1 cellular context compared by ENCODE assay signal in genomic region chr1:211258756-211259595, GRCh38.
A peak's percentile ranks its signal among the peaks of the same experiment; 100 is the strongest.
TF ChIP-seq lines count a peak whose summit lies in the region.

TSS of gene RCOR3 (plus strand) at chr1:211259366. CDS start at chr1:211259561, 195 bp downstream.

TF ChIP-seq in HepG2, 621 proteins besides CTCF, POLR2A, EP300 and RAD21 (continued from another document and continues in another):
- TF ChIP-seq MXD4 (CRISPR knock-in tag; IDR thresholded peaks at IDR 0.05): no peak; the same call in 1 of the 2 replicates
- TF ChIP-seq ZNF564 (CRISPR knock-in tag; IDR thresholded peaks at IDR 0.05): peak; percentile 87
- TF ChIP-seq ZMYM3 (CRISPR knock-in tag; IDR thresholded peaks at IDR 0.05): no peak
- no peak; the same call in 1 of the 2 replicates for TF ChIP-seq ZNF878 (CRISPR knock-in tag; IDR thresholded peaks at IDR 0.05)
- TF ChIP-seq ZNF260 (CRISPR knock-in tag; IDR thresholded peaks at IDR 0.05; ENCODE audit: borderline replicate concordance, low read depth): no peak
- TF ChIP-seq ZNF720 (CRISPR knock-in tag; IDR thresholded peaks at IDR 0.05): no peak
- TF ChIP-seq ZKSCAN5 (CRISPR knock-in tag; IDR thresholded peaks at IDR 0.05): no peak
- TF ChIP-seq TEF (CRISPR knock-in tag; IDR thresholded peaks at IDR 0.05): no peak
- no peak for TF ChIP-seq ZNF562 (CRISPR knock-in tag; IDR thresholded peaks at IDR 0.05; ENCODE audit: borderline replicate concordance)
- TF ChIP-seq ZNF891 (CRISPR knock-in tag; IDR thresholded peaks at IDR 0.05): 0 out of 2 replicates have a peak, but pooled peaks have one; percentile 55
- peak; percentile 75; the same call in 1 of the 2 replicates for TF ChIP-seq BORCS8-MEF2B (CRISPR knock-in tag; IDR thresholded peaks at IDR 0.05)
- TF ChIP-seq FOXA3 (CRISPR knock-in tag; IDR thresholded peaks at IDR 0.05): peak; percentile 54; the same call in 1 of the 2 replicates
- TF ChIP-seq SATB2 (CRISPR knock-in tag; IDR thresholded peaks at IDR 0.05): no peak
- no peak for TF ChIP-seq HNRNPH1 (optimal IDR thresholded peaks at IDR 0.05; ENCODE audit: low read depth, low read length)
- no peak for TF ChIP-seq ZNF138 (CRISPR knock-in tag; IDR thresholded peaks at IDR 0.05; ENCODE audit: low read depth)
- peak; percentile 49 for TF ChIP-seq SOX5 (CRISPR knock-in tag; IDR thresholded peaks at IDR 0.05; ENCODE audit: borderline replicate concordance)
- TF ChIP-seq RXRB (CRISPR knock-in tag; IDR thresholded peaks at IDR 0.05; ENCODE audit: borderline replicate concordance): peak; percentile 71
- TF ChIP-seq POLR2AphosphoS5 (IDR thresholded peaks at IDR 0.05; ENCODE audit: low read depth, low read length): peak; percentile 64
- peak; percentile 60 for TF ChIP-seq WIZ (CRISPR knock-in tag; IDR thresholded peaks at IDR 0.05)
- peak; percentile 69; the same call in 1 of the 2 replicates for TF ChIP-seq HOXD1 (CRISPR knock-in tag; IDR thresholded peaks at IDR 0.05)
- TF ChIP-seq NR1H2 (CRISPR knock-in tag; IDR thresholded peaks at IDR 0.05; ENCODE audit: borderline replicate concordance, low read depth): no peak
- TF ChIP-seq ZBTB46 (CRISPR knock-in tag; IDR thresholded peaks at IDR 0.05; ENCODE audit: borderline replicate concordance): 0 out of 2 replicates have a peak, but pooled peaks have one; percentile 67
- TF ChIP-seq CHCHD3 (CRISPR knock-in tag; IDR thresholded peaks at IDR 0.05): no peak; the same call in 1 of the 2 replicates
- TF ChIP-seq RCOR2 (CRISPR knock-in tag; IDR thresholded peaks at IDR 0.05): no peak; the same call in 1 of the 2 replicates
- peak; percentile 97; the same call in 1 of the 2 replicates for TF ChIP-seq MTA1 (CRISPR knock-in tag; IDR thresholded peaks at IDR 0.05; ENCODE audit: borderline replicate concordance)
- peak; percentile 90; the same call in 1 of the 2 replicates for TF ChIP-seq ZMAT3 (CRISPR knock-in tag; conservative IDR thresholded peaks at IDR 0.05)
- TF ChIP-seq NR0B2 (CRISPR knock-in tag; IDR thresholded peaks at IDR 0.05): peak; percentile 84
- TF ChIP-seq MAX (IDR thresholded peaks at IDR 0.05): peak; percentile 93
- 0 out of 2 replicates have a peak, but pooled peaks have one; percentile 83 for TF ChIP-seq ZNF850 (CRISPR knock-in tag; conservative IDR thresholded peaks at IDR 0.05)
- no peak for TF ChIP-seq SCMH1 (CRISPR knock-in tag; IDR thresholded peaks at IDR 0.05; ENCODE audit: borderline replicate concordance)
- 0 out of 2 replicates have a peak, but pooled peaks have one; percentile 54 for TF ChIP-seq SMYD3 (CRISPR knock-in tag; IDR thresholded peaks at IDR 0.05)
- TF ChIP-seq NFE2L1 (CRISPR knock-in tag; IDR thresholded peaks at IDR 0.05; ENCODE audit: borderline replicate concordance): no peak
- TF ChIP-seq TAF1 (CRISPR knock-in tag; IDR thresholded peaks at IDR 0.05): peak; percentile 83
- 0 out of 2 replicates have a peak, but pooled peaks have one; percentile 67 for TF ChIP-seq ZNF230 (CRISPR knock-in tag; IDR thresholded peaks at IDR 0.05)
- peak; percentile 63 for TF ChIP-seq ZNF362 (CRISPR knock-in tag; IDR thresholded peaks at IDR 0.05; ENCODE audit: borderline replicate concordance)
- TF ChIP-seq ZNF280B (CRISPR knock-in tag; IDR thresholded peaks at IDR 0.05; ENCODE audit: borderline replicate concordance): no peak; the same call in 1 of the 2 replicates
- TF ChIP-seq ZNF124 (CRISPR knock-in tag; IDR thresholded peaks at IDR 0.05): no peak
- TF ChIP-seq MEF2D (CRISPR knock-in tag; IDR thresholded peaks at IDR 0.05): no peak
- TF ChIP-seq ZNF737 (CRISPR knock-in tag; IDR thresholded peaks at IDR 0.05; ENCODE audit: borderline replicate concordance): no peak
- no peak; the same call in 1 of the 2 replicates for TF ChIP-seq ZNF431 (CRISPR knock-in tag; IDR thresholded peaks at IDR 0.05; ENCODE audit: borderline replicate concordance, low read depth)
- peak; percentile 80; the same call in 1 of the 2 replicates for TF ChIP-seq ZNF501 (CRISPR knock-in tag; IDR thresholded peaks at IDR 0.05)
- TF ChIP-seq FOXK1 (CRISPR knock-in tag; IDR thresholded peaks at IDR 0.05; ENCODE audit: borderline replicate concordance, low read depth): no peak; the same call in 1 of the 2 replicates
- no peak for TF ChIP-seq TOPORS (CRISPR knock-in tag; IDR thresholded peaks at IDR 0.05)
- peak; percentile 79; the same call in 1 of the 2 replicates for TF ChIP-seq ZNF678 (CRISPR knock-in tag; IDR thresholded peaks at IDR 0.05)
- peak; percentile 65; the same call in 1 of the 2 replicates for TF ChIP-seq ZNF589 (CRISPR knock-in tag; conservative IDR thresholded peaks at IDR 0.05)
- peak; percentile 78; the same call in 1 of the 2 replicates for TF ChIP-seq ZNF616 (CRISPR knock-in tag; IDR thresholded peaks at IDR 0.05; ENCODE audit: low read depth)
- TF ChIP-seq HOXA3 (CRISPR knock-in tag; IDR thresholded peaks at IDR 0.05): peak; percentile 71; the same call in 1 of the 2 replicates
- TF ChIP-seq ZNF704 (CRISPR knock-in tag; IDR thresholded peaks at IDR 0.05; ENCODE audit: borderline replicate concordance): no peak
- TF ChIP-seq ZNF44 (CRISPR knock-in tag; IDR thresholded peaks at IDR 0.05): 0 out of 2 replicates have a peak, but pooled peaks have one; percentile 41
- TF ChIP-seq ZNF224 (CRISPR knock-in tag; IDR thresholded peaks at IDR 0.05): 0 out of 2 replicates have a peak, but pooled peaks have one; percentile 43
- peak; percentile 95 for TF ChIP-seq MYC (CRISPR knock-in tag; IDR thresholded peaks at IDR 0.05; ENCODE audit: borderline replicate concordance)
- TF ChIP-seq KLF11 (CRISPR knock-in tag; IDR thresholded peaks at IDR 0.05): peak; percentile 68; the same call in 1 of the 2 replicates
- TF ChIP-seq ZNF800 (CRISPR knock-in tag; IDR thresholded peaks at IDR 0.05): 0 out of 2 replicates have a peak, but pooled peaks have one; percentile 2
- peak; percentile 69; the same call in 1 of the 2 replicates for TF ChIP-seq IKZF5 (CRISPR knock-in tag; IDR thresholded peaks at IDR 0.05)
- TF ChIP-seq SNAPC5 (CRISPR knock-in tag; IDR thresholded peaks at IDR 0.05; ENCODE audit: borderline replicate concordance): no peak
- peak; percentile 60 for TF ChIP-seq ZMYM2 (CRISPR knock-in tag; IDR thresholded peaks at IDR 0.05)
- TF ChIP-seq CREBL2 (CRISPR knock-in tag; IDR thresholded peaks at IDR 0.05; ENCODE audit: borderline replicate concordance): 0 out of 2 replicates have a peak, but pooled peaks have one; percentile 50
- no peak for TF ChIP-seq ATRX (CRISPR knock-in tag; IDR thresholded peaks at IDR 0.05; ENCODE audit: borderline replicate concordance)
- 0 out of 2 replicates have a peak, but pooled peaks have one; percentile 19 for TF ChIP-seq DPF2 (CRISPR knock-in tag; IDR thresholded peaks at IDR 0.05; ENCODE audit: borderline replicate concordance, low read depth)
- 0 out of 2 replicates have a peak, but pooled peaks have one; percentile 59 for TF ChIP-seq KLF15 (CRISPR knock-in tag; IDR thresholded peaks at IDR 0.05; ENCODE audit: borderline replicate concordance)
- TF ChIP-seq CC2D1A (CRISPR knock-in tag; IDR thresholded peaks at IDR 0.05): no peak
- TF ChIP-seq KLF12 (CRISPR knock-in tag; IDR thresholded peaks at IDR 0.05; ENCODE audit: borderline replicate concordance): peak; percentile 61; the same call in 1 of the 2 replicates
- TF ChIP-seq REL (CRISPR knock-in tag; conservative IDR thresholded peaks at IDR 0.05): 0 out of 2 replicates have a peak, but pooled peaks have one; percentile 50
- 0 out of 2 replicates have a peak, but pooled peaks have one; percentile 68 for TF ChIP-seq ZNF337 (CRISPR knock-in tag; IDR thresholded peaks at IDR 0.05; ENCODE audit: borderline replicate concordance, low read depth)
- TF ChIP-seq KDM5B (CRISPR knock-in tag; IDR thresholded peaks at IDR 0.05; ENCODE audit: borderline replicate concordance): peak; percentile 93
